Comparison of ENCODE assay signal across 15 cellular contexts in the genomic region with DNA sequence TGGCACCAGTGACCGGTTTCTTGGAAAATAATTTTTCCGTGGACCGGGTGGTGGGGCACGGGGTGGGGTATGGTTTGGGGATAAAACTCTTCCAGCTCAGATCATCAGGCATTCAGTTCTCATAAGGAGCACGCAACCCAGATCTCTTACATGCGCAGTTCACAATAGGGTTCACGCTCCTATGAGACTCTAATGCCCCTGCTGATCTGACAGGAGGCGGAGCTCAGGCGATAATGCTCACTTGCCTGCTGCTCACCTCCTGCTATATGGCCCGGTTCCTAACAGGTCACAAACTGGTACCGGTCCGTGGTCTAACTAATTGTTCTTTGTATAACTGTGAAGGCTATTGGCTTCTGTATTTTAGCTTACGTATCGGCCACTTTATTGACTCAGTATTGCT. TPM values are rescaled to one million over a fixed set of nuclear protein-coding genes. Genes with fewer than 3 reads are reported as not detected.
DNase-seq lines count a peak whose midpoint lies in the region; TF ChIP-seq lines count a peak whose summit lies in the region.
"Had no signal": no experiment of that assay in that cellular context is flagged by ENCODE, and none has a peak within 500 bp of the region (broad histone marks: within the 10 kb centered on the region; RNA-seq: fewer than 3 reads in every experiment).

No MANE protein-coding gene starts in this region.

- no peak for TF ChIP-seq POLR2A in spleen (IDR thresholded peaks at IDR 0.05)

- H3K27me3 Mint-ChIP-seq in endodermal cell (ENCODE audit: insufficient read depth): peaks cover 15% of the 10 kb centered on the region
- H3K27me3 Mint-ChIP-seq in immature natural killer cell (ENCODE audit: low read depth in 3 of 3): peaks cover 2 to 6% (median 2%) of the 10 kb centered on the region in 3 donors

- H3K27ac ChIP-seq in WERI-Rb-1: peak overlapping the region; percentile 70
- no peak overlapping the region for H3K27ac ChIP-seq in endodermal cell (ENCODE audit: low read depth, low read length)
- H3K27ac ChIP-seq in spleen: no peak overlapping the region
- H3K27ac ChIP-seq: 22Rv1 had no signal

- no peak overlapping the region for H3K9ac ChIP-seq in endodermal cell (ENCODE audit: extremely low read depth, low read length, poor library complexity, severe bottlenecking)

- no peak overlapping the region for H3K4me3 ChIP-seq in WERI-Rb-1 (ENCODE audit: low read depth, low read length)
- no peak overlapping the region for H3K4me3 ChIP-seq in endodermal cell (ENCODE audit: low read length)
- no peak overlapping the region for H3K4me3 ChIP-seq in spleen

- TF ChIP-seq CTCF in WERI-Rb-1 (IDR thresholded peaks at IDR 0.05; ENCODE audit: low read depth, low read length): no peak
- TF ChIP-seq CTCF in endodermal cell (conservative IDR thresholded peaks at IDR 0.05): no peak
- no peak for TF ChIP-seq CTCF in spleen (IDR thresholded peaks at IDR 0.05 in 8 of 11, conservative IDR thresholded peaks at IDR 0.05 in 3 of 11)

- H3K4me1 Mint-ChIP-seq in endodermal cell: peaks cover 5% of the 10 kb centered on the region
- no peaks in the 10 kb centered on the region for H3K4me1 Mint-ChIP-seq in immature natural killer cell
- H3K4me1 Mint-ChIP-seq: CD14-positive monocyte had no signal

- no peaks in the 10 kb centered on the region for H3K9me3 Mint-ChIP-seq in endodermal cell
- no peaks in the 10 kb centered on the region for H3K9me3 Mint-ChIP-seq in immature natural killer cell
- H3K9me3 Mint-ChIP-seq: CD8-positive, alpha-beta T cell had no signal

- 90 to 98% methylated on average over 10 to 14 of the region's 14 CpGs for WGBS in endodermal cell (ENCODE audit: insufficient coverage in 1 of 2, insufficient read length in 1 of 2), 2 experiments
- 79 to 90% (median 86%) methylated on average over 14 of the region's 14 CpGs for WGBS in spleen, 5 donors

- no peaks in the 10 kb centered on the region for H3K27me3 ChIP-seq in WERI-Rb-1 (ENCODE audit: insufficient read depth, low read depth, severe bottlenecking)
- no peaks in the 10 kb centered on the region for H3K27me3 ChIP-seq in endodermal cell (ENCODE audit: control insufficient read depth, insufficient read depth, low read length, poor library complexity, severe bottlenecking)
- H3K27me3 ChIP-seq in spleen (replicated peaks in 1 of 7): no peaks in the 10 kb centered on the region

- intact Hi-C loops in spleen (cut with DNase I; ENCODE audit: low total_unique reads): no loop called here

- peak; percentile 9 for DNase-seq in activated CD8-positive, alpha-beta memory T cell treated with anti-CD3 and anti-CD28 coated beads for 24 hours
- DNase-seq in activated CD8-positive, alpha-beta memory T cell treated with anti-CD3 and anti-CD28 coated beads, Interleukin-2, amount 50 U/mL, for 4 hours: no peak
- DNase-seq in WERI-Rb-1 (peak; percentile 76), endodermal cell (peak; percentile 43), spleen (peak; percentile 15), midbrain (lab: John Stamatoyannopoulos, UW) (no peak), NCI-H69 (lab: John Stamatoyannopoulos, UW) (no peak), immature natural killer cell (no peak)
- DNase-seq: COR-L47, DMS153, DMS79 treated with DMSO at 0.1 percent for 48 hours, EL had no signal

- H3K36me3 Mint-ChIP-seq in endodermal cell (ENCODE audit: low read depth) (no peaks in the 10 kb centered on the region), immature natural killer cell (no peaks in the 10 kb centered on the region)
- H3K36me3 Mint-ChIP-seq: CD14-positive monocyte; CD8-positive, alpha-beta T cell had no signal

- H3K4me3 Mint-ChIP-seq in endodermal cell (no peak overlapping the region), immature natural killer cell (no peak overlapping the region)
- H3K4me3 Mint-ChIP-seq: CD14-positive monocyte; CD8-positive, alpha-beta T cell had no signal

- H3K27ac Mint-ChIP-seq in endodermal cell: no peak overlapping the region
- no peak overlapping the region for H3K27ac Mint-ChIP-seq in immature natural killer cell
- H3K27ac Mint-ChIP-seq: CD8-positive, alpha-beta T cell had no signal

- H3K36me3 ChIP-seq in WERI-Rb-1: no peaks in the 10 kb centered on the region
- no peaks in the 10 kb centered on the region for H3K36me3 ChIP-seq in endodermal cell (ENCODE audit: control insufficient read depth, insufficient read depth, low read length)
- H3K36me3 ChIP-seq in spleen: no peaks in the 10 kb centered on the region

- no peaks in the 10 kb centered on the region for H3K4me1 ChIP-seq in endodermal cell (ENCODE audit: control insufficient read depth, insufficient read depth, low read length)
- H3K4me1 ChIP-seq in spleen: no peaks in the 10 kb centered on the region

- H3K9me3 ChIP-seq in WERI-Rb-1 (ENCODE audit: severe bottlenecking) (peaks cover 5% of the 10 kb centered on the region), endodermal cell (ENCODE audit: control insufficient read depth, low read length) (no peaks in the 10 kb centered on the region), spleen (peaks cover 0 to 7% (median 0%) of the 10 kb centered on the region in 8 donors)

RNA-seq across cellular contexts. Expression of a gene that starts 51.7 kb away (rescaled TPM):
- total RNA-seq in endodermal cell (1 to 10 TPM; 1.4 to 2.9 TPM), spleen (10 to 100 TPM; 12.9 to 88.7 (median 34.9) TPM)
- 27.8 TPM for polyA plus RNA-seq in endodermal cell (2013, experiment 1 of 2)
- polyA plus RNA-seq in endodermal cell (2013, experiment 2 of 2): 22.4 TPM
- polyA plus RNA-seq in spleen (10 to 100 TPM in 1 of 3 donors, 1 to 10 TPM in 2; 1.7 to 13.5 (median 2.9) TPM), immature natural killer cell (not detected)
- total RNA-seq: CD8-positive, alpha-beta T cell had no signal
- polyA plus RNA-seq: CD14-positive monocyte had no signal

Comparison
In these comparisons a context has a peak if more than half of its experiments do, and no peak if none do; other contexts are left out.
1. DNase-seq: peak in activated CD8-positive, alpha-beta memory T cell treated with anti-CD3 and anti-CD28 coated beads for 24 hours (single experiment), WERI-Rb-1 (single experiment), endodermal cell (single experiment) and spleen (single experiment); none in activated CD8-positive, alpha-beta memory T cell treated with anti-CD3 and anti-CD28 coated beads, Interleukin-2, amount 50 U/mL, for 4 hours (single experiment), midbrain (single experiment), NCI-H69 (single experiment) and immature natural killer cell (0 of 3).